Comparison of ENCODE assay signal across 21 cellular contexts in the genomic region with DNA sequence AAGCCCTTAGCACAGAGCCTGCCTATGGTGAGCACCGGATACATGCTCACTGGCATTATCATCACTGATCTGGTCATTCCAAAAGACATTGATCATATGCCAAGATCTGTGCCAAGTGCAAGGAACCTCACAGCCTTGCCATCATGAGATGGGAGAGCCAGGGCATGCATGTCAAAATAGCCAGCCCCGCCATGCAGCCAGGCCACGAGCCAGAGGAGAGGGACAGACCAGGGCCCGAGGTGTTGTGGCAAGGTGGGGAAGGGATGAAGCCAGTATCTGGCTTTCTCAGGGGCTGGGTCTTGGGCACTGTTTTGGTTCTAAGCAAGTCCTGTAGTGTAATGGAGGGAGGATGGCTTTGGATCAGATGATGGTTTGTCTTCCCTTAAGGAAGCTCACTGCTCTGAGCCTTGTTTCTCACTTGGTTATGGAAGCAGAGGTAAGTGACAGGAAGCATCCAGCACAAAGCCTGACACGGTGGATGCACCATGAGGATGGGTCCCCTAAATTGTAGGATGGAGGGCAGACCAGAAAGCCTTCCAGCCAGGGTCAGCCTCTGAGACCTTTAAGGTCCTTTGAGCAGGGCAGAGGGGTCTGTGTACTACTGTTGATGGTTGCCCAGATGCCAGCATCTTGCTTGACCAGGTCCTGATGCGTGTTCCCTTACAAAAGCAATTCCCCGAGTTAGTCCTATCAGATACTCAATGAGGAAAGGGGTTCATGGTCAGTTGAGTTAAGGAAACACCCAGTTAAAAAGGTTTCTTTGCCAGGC.
"Had no signal": no experiment of that assay in that cellular context is flagged by ENCODE, and none has a peak within 500 bp of the region (broad histone marks: within the 10 kb centered on the region; RNA-seq: fewer than 3 reads in every experiment).

No MANE protein-coding gene starts in this region.

- H3K27ac Mint-ChIP-seq: activated CD4-positive, alpha-beta T cell treated with anti-CD3 and anti-CD28 coated beads, Interleukin-2, amount 10 ng/mL, durations not matched to agents 7 days and 5 days; activated naive CD4-positive, alpha-beta T cell treated with anti-CD3 and anti-CD28 coated beads, Interleukin-2, amount 10 ng/mL, durations not matched to agents 7 days and 5 days; activated T-cell treated with anti-CD3 and anti-CD28 coated beads, Interleukin-2, amount 50 U/mL, for 72 hours; dendritic cell treated with granulocyte-macrophage colony-stimulating factor and Interleukin-4, amounts not matched to agents 40 ng/mL and 50 ng/mL, for 4 days; natural killer cell; stimulated activated effector memory CD8-positive, alpha-beta T cell treated with anti-CD3 and anti-CD28 coated beads, Interleukin-12 subunit alpha, Interleukin-12 subunit beta, amount 100 ng/mL, for 72 hours; stimulated activated naive CD8-positive, alpha-beta T cell treated with anti-CD3 and anti-CD28 coated beads, Interleukin-15, amount 100 ng/mL, for 72 hours; T-helper 1 cell treated with Interleukin-12 subunit alpha and Interleukin-12 subunit beta and Interleukin-4 antibody, amounts not matched to agents 30 μg/mL and 1 μg/mL, for 36 hours had no signal

- H3K27me3 ChIP-seq: neutrophil, right lobe of liver, uterus had no signal

- H3K36me3 ChIP-seq: left ventricle myocardium inferior, neutrophil, right lobe of liver, tibial artery, uterus had no signal

- DNase-seq: activated CD4-positive, alpha-beta T cell treated with anti-CD3 and anti-CD28 coated beads, Interleukin-2, amount 10 ng/mL, durations not matched to agents 7 days and 5 days; activated effector memory CD4-positive, alpha-beta T cell treated with anti-CD3 and anti-CD28 coated beads, Interleukin-2, amount 50 U/mL, for 16 hours; activated naive CD4-positive, alpha-beta T cell treated with anti-CD3 and anti-CD28 coated beads, Interleukin-2, amount 10 ng/mL, durations not matched to agents 7 days and 5 days; activated T-cell treated with anti-CD3 and anti-CD28 coated beads, Interleukin-2, amount 50 U/mL, for 72 hours; amygdala; effector CD4-positive, alpha-beta T cell; foreskin fibroblast; left ventricle myocardium inferior; midbrain; natural killer cell; stimulated activated CD4-positive, alpha-beta T cell treated with anti-CD3 and anti-CD28 coated beads, Interleukin-1b, Interleukin-23, amount 100 ng/mL, for 48 hours; stimulated activated naive CD8-positive, alpha-beta T cell treated with anti-CD3 and anti-CD28 coated beads, Interleukin-15, amount 100 ng/mL, for 72 hours; tibial artery; uterus had no signal

- H3K36me3 Mint-ChIP-seq: activated naive CD4-positive, alpha-beta T cell treated with anti-CD3 and anti-CD28 coated beads, Interleukin-2, amount 10 ng/mL, durations not matched to agents 7 days and 5 days; natural killer cell; stimulated activated effector memory CD8-positive, alpha-beta T cell treated with anti-CD3 and anti-CD28 coated beads, Interleukin-12 subunit alpha, Interleukin-12 subunit beta, amount 100 ng/mL, for 72 hours had no signal

- H3K4me3 Mint-ChIP-seq: activated CD4-positive, alpha-beta T cell treated with anti-CD3 and anti-CD28 coated beads, Interleukin-2, amount 10 ng/mL, durations not matched to agents 7 days and 5 days; activated naive CD4-positive, alpha-beta T cell treated with anti-CD3 and anti-CD28 coated beads, Interleukin-2, amount 10 ng/mL, durations not matched to agents 7 days and 5 days; activated T-cell treated with anti-CD3 and anti-CD28 coated beads, Interleukin-2, amount 50 U/mL, for 72 hours; dendritic cell treated with granulocyte-macrophage colony-stimulating factor and Interleukin-4, amounts not matched to agents 40 ng/mL and 50 ng/mL, for 4 days; natural killer cell; stimulated activated effector memory CD8-positive, alpha-beta T cell treated with anti-CD3 and anti-CD28 coated beads, Interleukin-12 subunit alpha, Interleukin-12 subunit beta, amount 100 ng/mL, for 72 hours; stimulated activated naive CD8-positive, alpha-beta T cell treated with anti-CD3 and anti-CD28 coated beads, Interleukin-15, amount 100 ng/mL, for 72 hours; T-helper 1 cell treated with Interleukin-12 subunit alpha and Interleukin-12 subunit beta and Interleukin-4 antibody, amounts not matched to agents 30 μg/mL and 1 μg/mL, for 36 hours had no signal

- H3K9me3 Mint-ChIP-seq: activated CD4-positive, alpha-beta T cell treated with anti-CD3 and anti-CD28 coated beads, Interleukin-2, amount 10 ng/mL, durations not matched to agents 7 days and 5 days; activated naive CD4-positive, alpha-beta T cell treated with anti-CD3 and anti-CD28 coated beads, Interleukin-2, amount 10 ng/mL, durations not matched to agents 7 days and 5 days; activated T-cell treated with anti-CD3 and anti-CD28 coated beads, Interleukin-2, amount 50 U/mL, for 72 hours; dendritic cell treated with granulocyte-macrophage colony-stimulating factor and Interleukin-4, amounts not matched to agents 40 ng/mL and 50 ng/mL, for 4 days; natural killer cell; stimulated activated effector memory CD8-positive, alpha-beta T cell treated with anti-CD3 and anti-CD28 coated beads, Interleukin-12 subunit alpha, Interleukin-12 subunit beta, amount 100 ng/mL, for 72 hours; stimulated activated naive CD8-positive, alpha-beta T cell treated with anti-CD3 and anti-CD28 coated beads, Interleukin-15, amount 100 ng/mL, for 72 hours; T-helper 1 cell treated with Interleukin-12 subunit alpha and Interleukin-12 subunit beta and Interleukin-4 antibody, amounts not matched to agents 30 μg/mL and 1 μg/mL, for 36 hours had no signal

- H3K27ac ChIP-seq: left ventricle myocardium inferior, neutrophil, right lobe of liver, skin epidermis, tibial artery, uterus had no signal

- H3K9me3 ChIP-seq: left ventricle myocardium inferior, neutrophil, right lobe of liver, tibial artery, uterus had no signal

- H3K4me3 ChIP-seq: left ventricle myocardium inferior, right lobe of liver, skin epidermis, tibial artery, uterus had no signal

- H3K4me1 Mint-ChIP-seq: activated CD4-positive, alpha-beta T cell treated with anti-CD3 and anti-CD28 coated beads, Interleukin-2, amount 10 ng/mL, durations not matched to agents 7 days and 5 days; natural killer cell; stimulated activated effector memory CD8-positive, alpha-beta T cell treated with anti-CD3 and anti-CD28 coated beads, Interleukin-12 subunit alpha, Interleukin-12 subunit beta, amount 100 ng/mL, for 72 hours had no signal

- ATAC-seq: activated CD4-positive, CD25-positive, alpha-beta regulatory T cell treated with anti-CD3 and anti-CD28 coated beads, Interleukin-2, amount 50 U/mL, for 24 hours; activated T-cell treated with anti-CD3 and anti-CD28 coated beads, Interleukin-2, amount 50 U/mL, for 72 hours; natural killer cell; stimulated activated effector memory CD8-positive, alpha-beta T cell treated with anti-CD3 and anti-CD28 coated beads, Interleukin-12 subunit alpha, Interleukin-12 subunit beta, amount 100 ng/mL, for 72 hours; stimulated activated naive CD8-positive, alpha-beta T cell treated with anti-CD3 and anti-CD28 coated beads, Interleukin-15, amount 100 ng/mL, for 72 hours had no signal

- H3K4me1 ChIP-seq: tibial artery, uterus had no signal
